Comparison of ENCODE assay signal across 8 cellular contexts in the genomic region with DNA sequence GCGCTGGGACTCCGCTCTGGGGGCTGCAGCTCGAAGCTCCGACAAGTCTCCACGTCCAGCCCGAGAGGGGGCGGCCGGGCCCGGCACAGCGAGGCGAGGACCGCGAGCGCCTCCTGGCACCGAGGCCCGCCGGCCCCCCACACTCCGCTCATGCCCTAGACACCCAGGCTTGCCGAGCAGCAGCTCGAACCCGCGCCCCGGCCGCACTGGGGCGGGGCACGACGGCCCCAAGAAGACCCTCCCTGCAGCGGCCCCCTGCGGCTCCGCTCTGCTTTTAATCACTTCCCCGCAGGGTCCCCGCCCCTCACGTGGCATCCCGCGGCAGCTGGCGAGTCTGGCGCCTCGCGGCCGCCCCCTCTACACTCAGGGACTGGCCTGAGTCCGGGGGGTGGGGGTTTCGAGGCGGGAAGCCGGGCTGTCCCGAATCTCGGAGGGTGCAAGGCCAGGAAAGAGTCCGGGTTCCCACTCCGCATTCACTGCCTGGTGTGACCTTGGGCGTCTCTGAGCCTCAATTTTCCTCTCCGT. TPM values are rescaled to one million over a fixed set of nuclear protein-coding genes. Genes with fewer than 3 reads are reported as not detected.
A peak's percentile ranks its signal among the peaks of the same experiment; 100 is the strongest.
DNase-seq lines count a peak whose midpoint lies in the region; ATAC-seq and TF ChIP-seq lines count a peak whose summit lies in the region.
"Had no signal": no experiment of that assay in that cellular context is flagged by ENCODE, and none has a peak within 500 bp of the region (broad histone marks: within the 10 kb centered on the region; RNA-seq: fewer than 3 reads in every experiment).

A gene with protein sequence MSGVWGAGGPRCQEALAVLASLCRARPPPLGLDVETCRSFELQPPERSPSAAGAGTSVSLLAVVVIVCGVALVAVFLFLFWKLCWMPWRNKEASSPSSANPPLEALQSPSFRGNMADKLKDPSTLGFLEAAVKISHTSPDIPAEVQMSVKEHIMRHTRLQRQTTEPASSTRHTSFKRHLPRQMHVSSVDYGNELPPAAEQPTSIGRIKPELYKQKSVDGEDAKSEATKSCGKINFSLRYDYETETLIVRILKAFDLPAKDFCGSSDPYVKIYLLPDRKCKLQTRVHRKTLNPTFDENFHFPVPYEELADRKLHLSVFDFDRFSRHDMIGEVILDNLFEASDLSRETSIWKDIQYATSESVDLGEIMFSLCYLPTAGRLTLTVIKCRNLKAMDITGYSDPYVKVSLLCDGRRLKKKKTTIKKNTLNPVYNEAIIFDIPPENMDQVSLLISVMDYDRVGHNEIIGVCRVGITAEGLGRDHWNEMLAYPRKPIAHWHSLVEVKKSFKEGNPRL (minus strand): TSS at position 249 of the 525 bp plus-strand sequence. CDS start 97 bp downstream, at position 152.

- no peak for TF ChIP-seq POLR2A in spleen (IDR thresholded peaks at IDR 0.05)

- H3K4me3 ChIP-seq in iPS-15b (ENCODE audit: low read depth, low read length) (peak within 1 kb of the TSS; percentile 79), spleen (peak within 1 kb of the TSS; percentile 6 to 66 (median 32))

- no peak within 1 kb of the TSS for H3K27ac ChIP-seq in spleen

- peak within 1 kb of the TSS; percentile 14; the same call in 1 of the 2 replicates for H3K4me3 Mint-ChIP-seq in HFFc6
- H3K4me3 Mint-ChIP-seq in activated T-cell treated with anti-CD3 and anti-CD28 coated beads, Interleukin-2, amount 50 U/mL, for 4 hours: peak within 1 kb of the TSS; percentile 26

- TF ChIP-seq CTCF in HFFc6 (IDR thresholded peaks at IDR 0.05): no peak
- TF ChIP-seq CTCF in spleen (IDR thresholded peaks at IDR 0.05 in 8 of 11, conservative IDR thresholded peaks at IDR 0.05 in 3 of 11): no peak

- no peaks in the 10 kb centered on the region for H3K36me3 Mint-ChIP-seq in HFFc6 (ENCODE audit: low read depth)
- H3K36me3 Mint-ChIP-seq in activated T-cell treated with anti-CD3 and anti-CD28 coated beads, Interleukin-2, amount 50 U/mL, for 4 hours (ENCODE audit: insufficient read depth): no peaks in the 10 kb centered on the region

- peaks cover 78% of the 10 kb centered on the region for H3K27me3 Mint-ChIP-seq in HFFc6 (ENCODE audit: insufficient read depth)
- H3K27me3 Mint-ChIP-seq in activated T-cell treated with anti-CD3 and anti-CD28 coated beads, Interleukin-2, amount 50 U/mL, for 4 hours (ENCODE audit: low read depth): peaks cover 76% of the 10 kb centered on the region

- H3K4me1 ChIP-seq in iPS-15b (ENCODE audit: control insufficient read depth, insufficient read depth, low read length) (peaks cover 30% of the 10 kb centered on the region), spleen (peaks cover 18 to 34% (median 28%) of the 10 kb centered on the region in 6 donors)

- 2 to 9% (median 3%) methylated on average over 28 to 50 of the region's 50 CpGs for WGBS in spleen, 5 donors

- ATAC-seq in activated T-cell treated with anti-CD3 and anti-CD28 coated beads, Interleukin-2, amount 50 U/mL, for 4 hours: peak; percentile 24 to 49
- no peak for ATAC-seq in HG03432 (IDR thresholded peaks at IDR 0.05; ENCODE audit: unreplicated experiment)
- no peak for ATAC-seq in GM19035 (IDR thresholded peaks at IDR 0.05; ENCODE audit: unreplicated experiment)

- H3K27me3 ChIP-seq in iPS-15b (ENCODE audit: control insufficient read depth, insufficient read depth, low read length): peaks cover 35% of the 10 kb centered on the region
- H3K27me3 ChIP-seq in spleen (replicated peaks in 1 of 7): peaks cover 9 to 90% (median 72%) of the 10 kb centered on the region in 7 donors

- no peaks in the 10 kb centered on the region; the same call in 1 of the 2 replicates for H3K9me3 Mint-ChIP-seq in HFFc6
- H3K9me3 Mint-ChIP-seq in activated T-cell treated with anti-CD3 and anti-CD28 coated beads, Interleukin-2, amount 50 U/mL, for 4 hours: no peaks in the 10 kb centered on the region

- no peak within 1 kb of the TSS for H3K27ac Mint-ChIP-seq in HFFc6

- intact Hi-C loops in spleen (cut with DNase I; ENCODE audit: low total_unique reads): no loop called here

- peak within 1 kb of the TSS; percentile 92 for H3K9ac ChIP-seq in iPS-15b (ENCODE audit: low read depth, low read length)

- H3K9me3 ChIP-seq in iPS-15b (ENCODE audit: control insufficient read depth, insufficient read depth, low read length) (no peaks in the 10 kb centered on the region), spleen (no peaks in the 10 kb centered on the region)

- no peaks in the 10 kb centered on the region for H3K36me3 ChIP-seq in iPS-15b (ENCODE audit: control insufficient read depth, insufficient read depth, low read length)
- no peaks in the 10 kb centered on the region for H3K36me3 ChIP-seq in spleen

- peaks cover 11% of the 10 kb centered on the region; the same call in 1 of the 2 replicates for H3K4me1 Mint-ChIP-seq in HFFc6 (ENCODE audit: low read depth)
- H3K4me1 Mint-ChIP-seq in activated T-cell treated with anti-CD3 and anti-CD28 coated beads, Interleukin-2, amount 50 U/mL, for 4 hours (ENCODE audit: low read depth): peaks cover 18% of the 10 kb centered on the region

- DNase-seq in HFFc6 (no peak), spleen (no peak), NCI-H345 treated with DMSO at 0.1 percent for 48 hours (lab: John Stamatoyannopoulos, UW; ENCODE audit: unreplicated experiment) (no peak)
- no peak for DNase-seq in activated T-cell treated with anti-CD3 and anti-CD28 coated beads, Interleukin-2, amount 50 U/mL, for 4 hours

RNA-seq across cellular contexts. Expression of the gene that starts here (rescaled TPM):
- total RNA-seq in HFFc6 (2021; fragmentation: NEBNext Ultra II Directional; extraction: Animal tissue kit (Norgen Biotek cat#: 25700)): not detected
- total RNA-seq in activated T-cell treated with anti-CD3 and anti-CD28 coated beads, Interleukin-2, amount 50 U/mL, for 4 hours: not detected
- total RNA-seq in spleen: under 1 TPM in 1 of 7 donors, not detected in 6; 0.14 TPM
- not detected for polyA plus RNA-seq in spleen
- total RNA-seq: RPMI7951 had no signal

Comparison
In these comparisons a context has a peak if more than half of its experiments do, and no peak if none do; other contexts are left out.
1. Peak in ATAC-seq in activated T-cell treated with anti-CD3 and anti-CD28 coated beads, Interleukin-2, amount 50 U/mL, for 4 hours; RNA of the gene not detected or under 1 TPM.